Comparison of ENCODE assay signal across 32 cellular contexts in genomic region chr3:127259882-127260281, GRCh38. TPM values are rescaled to one million over a fixed set of nuclear protein-coding genes. Genes with fewer than 3 reads are reported as not detected.
"Had no signal": no experiment of that assay in that cellular context is flagged by ENCODE, and none has a peak within 500 bp of the region (broad histone marks: within the 10 kb centered on the region; RNA-seq: fewer than 3 reads in every experiment).

No MANE protein-coding gene starts in this region.

- ATAC-seq: stimulated activated effector memory CD8-positive, alpha-beta T cell treated with anti-CD3 and anti-CD28 coated beads, Interleukin-12 subunit alpha, Interleukin-12 subunit beta, amount 100 ng/mL, for 72 hours; stimulated activated memory B cell treated with anti-CD40 and anti-IgM and Interleukin-4, amounts not matched to agents 10 μg/mL and 1 μg/mL and 100 μg/mL, for 72 hours; stimulated activated naive B cell treated with anti-CD40 and anti-IgM and Interleukin-4, amounts not matched to agents 10 μg/mL and 1 μg/mL and 100 μg/mL, for 72 hours; stimulated activated naive CD8-positive, alpha-beta T cell treated with anti-CD3 and anti-CD28 coated beads, Interleukin-15, amount 100 ng/mL, for 72 hours; stimulated activated naive CD8-positive, alpha-beta T cell treated with anti-CD3 and anti-CD28 coated beads, Interleukin-15, Interleukin-2, amounts not matched to agents 100 U/mL and 50 U/mL, for 24 hours; upper lobe of right lung had no signal

- H3K27ac Mint-ChIP-seq: stimulated activated effector memory CD8-positive, alpha-beta T cell treated with anti-CD3 and anti-CD28 coated beads, Interleukin-12 subunit alpha, Interleukin-12 subunit beta, amount 100 ng/mL, for 72 hours; stimulated activated memory B cell treated with anti-CD40 and anti-IgM and Interleukin-4, amounts not matched to agents 10 μg/mL and 1 μg/mL and 100 μg/mL, for 72 hours; stimulated activated naive B cell treated with anti-CD40 and anti-IgM and Interleukin-4, amounts not matched to agents 10 μg/mL and 1 μg/mL and 100 μg/mL, for 72 hours; stimulated activated naive CD8-positive, alpha-beta T cell treated with anti-CD3 and anti-CD28 coated beads, Interleukin-15, amount 100 ng/mL, for 72 hours; stimulated activated naive CD8-positive, alpha-beta T cell treated with anti-CD3 and anti-CD28 coated beads, Interleukin-15, Interleukin-2, amounts not matched to agents 100 ng/mL and 50 ng/mL, for 24 hours; type B pancreatic cell had no signal

- H3K27me3 Mint-ChIP-seq: stimulated activated naive CD8-positive, alpha-beta T cell treated with anti-CD3 and anti-CD28 coated beads, Interleukin-15, Interleukin-2, amounts not matched to agents 100 ng/mL and 50 ng/mL, for 24 hours had no signal

- H3K4me1 Mint-ChIP-seq: stimulated activated effector memory CD8-positive, alpha-beta T cell treated with anti-CD3 and anti-CD28 coated beads, Interleukin-12 subunit alpha, Interleukin-12 subunit beta, amount 100 ng/mL, for 72 hours; stimulated activated memory B cell treated with anti-CD40 and anti-IgM and Interleukin-4, amounts not matched to agents 10 μg/mL and 1 μg/mL and 100 μg/mL, for 72 hours; stimulated activated naive B cell treated with anti-CD40 and anti-IgM and Interleukin-4, amounts not matched to agents 10 μg/mL and 1 μg/mL and 100 μg/mL, for 72 hours; stimulated activated naive CD8-positive, alpha-beta T cell treated with anti-CD3 and anti-CD28 coated beads, Interleukin-15, amount 100 ng/mL, for 72 hours had no signal

- H3K36me3 Mint-ChIP-seq: stimulated activated effector memory CD8-positive, alpha-beta T cell treated with anti-CD3 and anti-CD28 coated beads, Interleukin-12 subunit alpha, Interleukin-12 subunit beta, amount 100 ng/mL, for 72 hours; stimulated activated memory B cell treated with anti-CD40 and anti-IgM and Interleukin-4, amounts not matched to agents 10 μg/mL and 1 μg/mL and 100 μg/mL, for 72 hours; stimulated activated naive B cell treated with anti-CD40 and anti-IgM and Interleukin-4, amounts not matched to agents 10 μg/mL and 1 μg/mL and 100 μg/mL, for 72 hours; type B pancreatic cell had no signal

- DNase-seq: stimulated activated CD4-positive, alpha-beta T cell treated with anti-CD3 and anti-CD28 coated beads, Interleukin-2, amount 100 ng/mL, for 48 hours; stimulated activated CD4-positive, alpha-beta T cell treated with anti-CD3 and anti-CD28 coated beads, Interleukin-4, amount 100 ng/mL, for 1 hour; stimulated activated CD4-positive, alpha-beta T cell treated with anti-CD3 and anti-CD28 coated beads, Interleukin-4, amount 100 ng/mL, for 24 hours; stimulated activated CD4-positive, alpha-beta T cell treated with anti-CD3 and anti-CD28 coated beads, Interleukin-4, amount 100 ng/mL, for 4 hours; stimulated activated CD8-positive, alpha-beta memory T cell treated with anti-CD3 and anti-CD28 coated beads, Interleukin-4, amount 100 ng/mL, for 48 hours; stimulated activated naive B cell treated with anti-CD40 and anti-IgM and Interleukin-4, amounts not matched to agents 10 μg/mL and 1 μg/mL and 100 μg/mL, for 72 hours; stimulated activated naive CD4-positive, alpha-beta T cell; stimulated activated naive CD4-positive, alpha-beta T cell treated with Interleukin-2 at 50 U/mL for 16 hours; stimulated activated naive CD8-positive, alpha-beta T cell treated with anti-CD3 and anti-CD28 coated beads, Interleukin-15, amount 100 ng/mL, for 72 hours; stimulated activated naive CD8-positive, alpha-beta T cell treated with anti-CD3 and anti-CD28 coated beads, Interleukin-15, Interleukin-2, amounts not matched to agents 100 U/mL and 50 U/mL, for 24 hours; stomach; substantia nigra; testis; thyroid gland; tibial artery; transverse colon; trophoblast cell; upper lobe of left lung; upper lobe of right lung; uterus had no signal

- H3K9me3 Mint-ChIP-seq: stimulated activated effector memory CD8-positive, alpha-beta T cell treated with anti-CD3 and anti-CD28 coated beads, Interleukin-12 subunit alpha, Interleukin-12 subunit beta, amount 100 ng/mL, for 72 hours; stimulated activated memory B cell treated with anti-CD40 and anti-IgM and Interleukin-4, amounts not matched to agents 10 μg/mL and 1 μg/mL and 100 μg/mL, for 72 hours; stimulated activated naive B cell treated with anti-CD40 and anti-IgM and Interleukin-4, amounts not matched to agents 10 μg/mL and 1 μg/mL and 100 μg/mL, for 72 hours; stimulated activated naive CD8-positive, alpha-beta T cell treated with anti-CD3 and anti-CD28 coated beads, Interleukin-15, amount 100 ng/mL, for 72 hours; stimulated activated naive CD8-positive, alpha-beta T cell treated with anti-CD3 and anti-CD28 coated beads, Interleukin-15, Interleukin-2, amounts not matched to agents 100 ng/mL and 50 ng/mL, for 24 hours; type B pancreatic cell had no signal

- H3K4me3 Mint-ChIP-seq: stimulated activated effector memory CD8-positive, alpha-beta T cell treated with anti-CD3 and anti-CD28 coated beads, Interleukin-12 subunit alpha, Interleukin-12 subunit beta, amount 100 ng/mL, for 72 hours; stimulated activated memory B cell treated with anti-CD40 and anti-IgM and Interleukin-4, amounts not matched to agents 10 μg/mL and 1 μg/mL and 100 μg/mL, for 72 hours; stimulated activated naive B cell treated with anti-CD40 and anti-IgM and Interleukin-4, amounts not matched to agents 10 μg/mL and 1 μg/mL and 100 μg/mL, for 72 hours; stimulated activated naive CD8-positive, alpha-beta T cell treated with anti-CD3 and anti-CD28 coated beads, Interleukin-15, amount 100 ng/mL, for 72 hours; stimulated activated naive CD8-positive, alpha-beta T cell treated with anti-CD3 and anti-CD28 coated beads, Interleukin-15, Interleukin-2, amounts not matched to agents 100 ng/mL and 50 ng/mL, for 24 hours; type B pancreatic cell had no signal

RNA-seq across cellular contexts. Expression of gene PRR20G, which starts 28.0 kb away (rescaled TPM):
- total RNA-seq: stomach, subcutaneous adipose tissue, suprapubic skin, temporal lobe, thoracic aorta, thyroid gland, tibial nerve, transverse colon, upper lobe of left lung, upper lobe of right lung, ureter, urinary bladder, uterus, vagina had no signal
